Comparison of ENCODE assay signal across 22 cellular contexts in genomic region chr2:28730641-28731146, GRCh38.
"Had no signal": no experiment of that assay in that cellular context is flagged by ENCODE, and none has a peak within 500 bp of the region (broad histone marks: within the 10 kb centered on the region; RNA-seq: fewer than 3 reads in every experiment).

No MANE protein-coding gene starts in this region.

- ATAC-seq: activated CD8-positive, alpha-beta memory T cell treated with anti-CD3 and anti-CD28 coated beads, Interleukin-2, amount 10 ng/mL, durations not matched to agents 7 days and 5 days; effector memory CD8-positive, alpha-beta T cell; heart right ventricle; left lobe of liver; lower lobe of right lung; right cardiac atrium had no signal

- H3K4me3 ChIP-seq: heart right ventricle, lower lobe of right lung, ovary, uterus had no signal

- H3K4me1 ChIP-seq: lower lobe of right lung had no signal

- DNase-seq: activated CD4-positive, alpha-beta memory T cell treated with anti-CD3 and anti-CD28 coated beads, Interleukin-2, amount 10 ng/mL, durations not matched to agents 7 days and 5 days; activated CD4-positive, alpha-beta T cell treated with anti-CD3 and anti-CD28 coated beads for 1 hour; activated CD4-positive, alpha-beta T cell treated with anti-CD3 and anti-CD28 coated beads, Interleukin-2, amount 10 ng/mL, durations not matched to agents 7 days and 5 days; activated CD8-positive, alpha-beta memory T cell treated with anti-CD3 and anti-CD28 coated beads, Interleukin-2, amount 10 ng/mL, durations not matched to agents 7 days and 5 days; activated naive CD4-positive, alpha-beta T cell; activated T-cell treated with anti-CD3 and anti-CD28 coated beads, Interleukin-2, amount 50 U/mL, for 48 hours; aorta; brain microvascular endothelial cell; cortex of kidney; effector memory CD8-positive, alpha-beta T cell; erythroblast; heart right ventricle; kidney glomerular epithelial cell; lower lobe of right lung; mesendoderm; ovary; right cardiac atrium; stimulated activated naive CD4-positive, alpha-beta T cell treated with Interleukin-2 at 50 U/mL for 16 hours; T1000; uterus had no signal

- H3K27ac ChIP-seq: brain microvascular endothelial cell, lower lobe of right lung, neutrophil, ovary had no signal

- H3K36me3 ChIP-seq: brain microvascular endothelial cell, heart right ventricle, lower lobe of right lung, neutrophil, ovary, uterus had no signal

- H3K9me3 ChIP-seq: heart right ventricle, lower lobe of right lung, neutrophil, ovary, uterus had no signal

- H3K27me3 ChIP-seq: brain microvascular endothelial cell, heart right ventricle, neutrophil, ovary, uterus had no signal
